In the genomic region with DNA sequence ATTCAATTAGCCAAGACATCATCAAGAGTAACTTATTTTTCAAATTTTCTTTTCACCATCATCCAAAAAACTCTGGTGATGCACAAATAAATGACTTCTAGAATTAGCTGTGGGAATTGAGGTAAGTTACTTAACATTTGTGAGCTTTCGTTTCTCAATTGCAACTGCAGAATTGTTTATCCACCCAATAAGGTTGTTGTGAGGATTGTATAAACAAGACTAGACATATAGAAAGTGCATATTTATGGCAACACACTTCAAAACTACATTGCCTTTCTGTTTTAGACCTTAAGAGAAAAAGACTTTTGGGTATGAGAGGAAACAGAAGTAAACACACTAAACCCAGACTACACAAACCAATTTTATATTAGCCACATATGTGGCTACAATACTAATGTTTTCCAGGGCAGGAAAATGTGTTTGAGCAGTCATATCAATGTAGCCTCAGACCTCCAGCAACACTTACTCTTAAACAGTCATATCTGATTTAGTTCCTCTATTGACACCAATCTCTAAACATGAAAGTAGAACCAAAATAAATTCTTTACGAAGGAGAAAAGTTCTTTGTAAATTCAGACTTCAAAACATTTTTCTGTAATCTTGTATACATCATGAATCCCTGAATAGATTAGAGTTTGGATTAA, we compare ENCODE assay signal across 18 cellular contexts.
"Had no signal": no experiment of that assay in that cellular context is flagged by ENCODE, and none has a peak within 500 bp of the region (broad histone marks: within the 10 kb centered on the region; RNA-seq: fewer than 3 reads in every experiment).

No MANE protein-coding gene starts in this region.

- H3K9me3 ChIP-seq: pancreas, sigmoid colon had no signal

- H3K4me2 ChIP-seq: hepatocyte had no signal

- H3K79me2 ChIP-seq: hepatocyte had no signal

- DNase-seq: activated CD4-positive, alpha-beta T cell treated with anti-CD3 and anti-CD28 coated beads for 1 hour; activated CD4-positive, alpha-beta T cell treated with anti-CD3 and anti-CD28 coated beads, Interleukin-2, amount 50 U/mL, for 4 hours; activated T-cell treated with anti-CD3 and anti-CD28 coated beads, Interleukin-2, amount 50 U/mL, for 1 hour; caudate nucleus; left lung; mammary epithelial cell; naive thymus-derived CD4-positive, alpha-beta T cell; pancreas; sigmoid colon; stimulated activated CD4-positive, alpha-beta T cell treated with anti-CD3 and anti-CD28 coated beads, Interleukin-1b, Interleukin-23, amount 100 ng/mL, for 48 hours; T-helper 9 cell had no signal

- H3K36me3 Mint-ChIP-seq: activated naive CD4-positive, alpha-beta T cell treated with anti-CD3 and anti-CD28 coated beads, Interleukin-2, amount 50 U/mL, for 72 hours; naive thymus-derived CD4-positive, alpha-beta T cell had no signal

- ATAC-seq: activated naive CD4-positive, alpha-beta T cell treated with anti-CD3 and anti-CD28 coated beads, Interleukin-2, amount 50 U/mL, for 72 hours; esophagus mucosa; left lung; naive thymus-derived CD4-positive, alpha-beta T cell; pancreas had no signal

- H3K27me3 ChIP-seq: hepatocyte, left lung, pancreas, sigmoid colon had no signal

- H3K27me3 Mint-ChIP-seq: naive thymus-derived CD4-positive, alpha-beta T cell had no signal

- H3K4me3 Mint-ChIP-seq: naive thymus-derived CD4-positive, alpha-beta T cell had no signal

- H3K4me1 ChIP-seq: left lung, pancreas, sigmoid colon had no signal

- H3K27ac Mint-ChIP-seq: activated naive CD4-positive, alpha-beta T cell treated with anti-CD3 and anti-CD28 coated beads, Interleukin-2, amount 50 U/mL, for 72 hours; activated T-helper 2 cell treated with anti-CD3 and anti-CD28 coated beads, Interferon-gamma antibody, Interleukin-2, Interleukin-4, amounts not matched to agents 10 μg/mL and 5 μg/mL and 100 μg/mL, durations not matched to agents 14 hours and 24 hours and 36 hours; naive thymus-derived CD4-positive, alpha-beta T cell had no signal

- H3K36me3 ChIP-seq: left lung, pancreas, sigmoid colon had no signal

- H2AFZ ChIP-seq: hepatocyte had no signal

- H3K27ac ChIP-seq: coronary artery, hepatocyte, left lung, pancreas, sigmoid colon, VCaP had no signal

- H3K4me1 Mint-ChIP-seq: naive thymus-derived CD4-positive, alpha-beta T cell had no signal

- FAIRE-seq: keratinocyte, pancreas had no signal

- H3K4me3 ChIP-seq: coronary artery, hepatocyte, left lung, pancreas, sigmoid colon had no signal
